Comparison of ENCODE assay signal across 8 cellular contexts in genomic region chr6:25278914-25279747, GRCh38. TPM values are rescaled to one million over a fixed set of nuclear protein-coding genes. Genes with fewer than 3 reads are reported as not detected.
DNase-seq lines count a peak whose midpoint lies in the region; ATAC-seq, FAIRE-seq and TF ChIP-seq lines count a peak whose summit lies in the region.

Gene CARMIL1 (plus strand): TSS chr6:25279374. CDS start chr6:25279796, 422 bp downstream.

- WGBS in H1 (ENCODE audit: extremely low coverage in 1 of 2, insufficient coverage in 1 of 2, insufficient read length in 1 of 2, insufficient replicate concordance in 2 of 2, low coverage in 1 of 2, low lambda C conversion rate in 2 of 2, missing lambda C conversion rate in 1 of 2), 2 experiments, result 0% methylated on average over 54 of the region's 81 CpGs; no CpG with 5 or more reads in 1 of the 2 experiments

- H3K36me3 Mint-ChIP-seq in CD8-positive, alpha-beta T cell, result peaks cover 3% of the 10 kb centered on the region

- peak within 1 kb of the TSS; percentile 88 for H3K27ac Mint-ChIP-seq in CD8-positive, alpha-beta T cell

- CTCF ChIA-PET in CD8-positive, alpha-beta T cell (lab: Charles Lee), result interaction anchor here (0.6 to 6.8 kb wide), 46 partner anchors 8 to 319 kb away, joined by 3 to 157 read pairs (median 4); no protein-coding TSS in a partner anchor
- CTCF ChIA-PET in H1 (lab: Charles Lee; ENCODE audit: partially characterized antibody), result interaction anchor here (0.6 to 3.1 kb wide), 39 partner anchors 8 to 326 kb away, joined by 3 to 38 read pairs (median 5); no protein-coding TSS in a partner anchor

- no peak within 1 kb of the TSS; the same call in 1 of the 2 replicates for H2BK15ac ChIP-seq in H1 (ENCODE audit: low read length)

- no peaks in the 10 kb centered on the region for H3K9me3 Mint-ChIP-seq in CD8-positive, alpha-beta T cell

- 0 out of 3 replicates have a peak, but pooled peaks of 1 of the 2 experiments have one; percentile 41 for TF ChIP-seq EP300 in H1 (IDR thresholded peaks at IDR 0.05; ENCODE audit: borderline replicate concordance in 1 of 2, low read depth in 2 of 2, low read length in 2 of 2)

- peaks cover 11% of the 10 kb centered on the region for H3K23me2 ChIP-seq in H1 (ENCODE audit: low read depth, low read length)

- H4K20me1 ChIP-seq in H1 (replicated peaks in 1 of 2; ENCODE audit: control insufficient read depth in 1 of 2, insufficient read depth in 2 of 2, low read length in 2 of 2), result no peaks in the 10 kb centered on the region

- H3K4ac ChIP-seq in H1 (replicated peaks; ENCODE audit: insufficient read length, low read depth, low read length), result peak within 1 kb of the TSS; percentile 46

- intact Hi-C loops in CD8-positive, alpha-beta T cell (cut with DNase I, micrococcal nuclease), result loop anchor here (1.0 to 2.0 kb wide), 6 partner anchors 14 to 278 kb away; no protein-coding TSS in a partner anchor

- H3K9ac ChIP-seq in H1 (replicated peaks in 1 of 4; ENCODE audit: extremely low read depth in 1 of 4, low read depth in 3 of 4, low read length in 3 of 4), result peak within 1 kb of the TSS; percentile 52 to 80 (median 65)

- peak; percentile 71 for ATAC-seq in CD8-positive, alpha-beta T cell
- ATAC-seq in GM19438 (IDR thresholded peaks at IDR 0.05; ENCODE audit: low read depth, unreplicated experiment) (peak; percentile 73), HG03571 (IDR thresholded peaks at IDR 0.05; ENCODE audit: unreplicated experiment) (peak; percentile 64)

- H2BK12ac ChIP-seq in H1 (ENCODE audit: low read depth, low read length), result no peak within 1 kb of the TSS

- H2BK20ac ChIP-seq in H1 (ENCODE audit: low read length), result no peak within 1 kb of the TSS

- no peak; a peak in 2 of 3 replicates for TF ChIP-seq POLR2A in H1 (IDR thresholded peaks at IDR 0.05; ENCODE audit: control extremely low read depth in 1 of 2, low read depth in 2 of 2, low read length in 2 of 2)

- H4K91ac ChIP-seq in H1 (replicated peaks; ENCODE audit: insufficient read length, low read length), result peak within 1 kb of the TSS; percentile 63

- peak; percentile 84 to 92 for TF ChIP-seq RAD21 in H1 (IDR thresholded peaks at IDR 0.05 in 1 of 2, conservative IDR thresholded peaks at IDR 0.05 in 1 of 2; ENCODE audit: low read depth in 2 of 2, low read length in 2 of 2)

- H3K14ac ChIP-seq in H1 (ENCODE audit: insufficient read length), result peak within 1 kb of the TSS; percentile 16

- H3K4me3 Mint-ChIP-seq in CD8-positive, alpha-beta T cell, result peak within 1 kb of the TSS; percentile 94

- H2BK5ac ChIP-seq in H1 (ENCODE audit: low read depth, low read length), result peak within 1 kb of the TSS; percentile 29; the same call in 1 of the 2 replicates

- H3K27me3 Mint-ChIP-seq in CD8-positive, alpha-beta T cell (ENCODE audit: low read depth), result peaks cover 3% of the 10 kb centered on the region

- peak within 1 kb of the TSS; percentile 89 for H2AFZ ChIP-seq in H1 (ENCODE audit: low read length)

- peak within 1 kb of the TSS; percentile 73 for H3K4me3 ChIP-seq in CD8-positive, alpha-beta T cell (ENCODE audit: low read depth, low read length)
- H3K4me3 ChIP-seq in H1 (ENCODE audit: extremely low read depth in 1 of 4, insufficient read depth in 2 of 4, low read depth in 3 of 4, low read length in 4 of 4), result peak within 1 kb of the TSS; percentile 91 to 95 (median 94)

- FAIRE-seq in H1 (lab: Jason Lieb, UNC), result no peak

- peak within 1 kb of the TSS; percentile 62 for H3K56ac ChIP-seq in H1 (replicated peaks; ENCODE audit: insufficient read length, low read depth, low read length)

- no peaks in the 10 kb centered on the region for H3K9me3 ChIP-seq in CD8-positive, alpha-beta T cell (ENCODE audit: low read length)
- H3K9me3 ChIP-seq in H1 (ENCODE audit: insufficient read depth in 2 of 2, low read depth in 1 of 2, low read length in 1 of 2), result no peaks in the 10 kb centered on the region

- DNase-seq in CD8-positive, alpha-beta T cell, result peak; percentile 28 to 82 (median 64)
- DNase-seq in NCI-H82 treated with DMSO at 0.1 percent for 48 hours (lab: John Stamatoyannopoulos, UW; ENCODE audit: unreplicated experiment) (peak; percentile 73), H1 (ENCODE audit: low read depth in 1 of 2, low spot score in 2 of 2) (peak; percentile 53 to 87), mesenteric fat pad (ENCODE audit: low spot score) (peak; percentile 93)
- DNase-seq in activated CD8-positive, alpha-beta memory T cell treated with anti-CD3 and anti-CD28 coated beads for 48 hours (ENCODE audit: low read depth in 2 of 3, low spot score in 2 of 3), result peak; percentile 42 to 51 (median 43)
- DNase-seq in stimulated activated CD8-positive, alpha-beta memory T cell treated with anti-CD3 and anti-CD28 coated beads, Interleukin-15, amount 100 ng/mL, for 1 hour (ENCODE audit: low read depth), result peak; percentile 30

- no peak within 1 kb of the TSS for H3K23ac ChIP-seq in H1 (ENCODE audit: insufficient read length)

- no peaks in the 10 kb centered on the region for H3K27me3 ChIP-seq in CD8-positive, alpha-beta T cell (ENCODE audit: insufficient read depth, low read length)
- H3K27me3 ChIP-seq in H1 (replicated peaks in 1 of 4; ENCODE audit: control insufficient read depth in 3 of 4, extremely low read depth in 1 of 4, insufficient read depth in 3 of 4, low read length in 3 of 4), result no peaks in the 10 kb centered on the region

- H3K4me1 ChIP-seq in CD8-positive, alpha-beta T cell (ENCODE audit: insufficient read depth, low read length), result peaks cover 18% of the 10 kb centered on the region
- peaks cover 4 to 9% (median 6%) of the 10 kb centered on the region in 4 experiments; a peak in 6 of 7 replicates for H3K4me1 ChIP-seq in H1 (replicated peaks in 1 of 4; ENCODE audit: control insufficient read depth in 3 of 4, insufficient read depth in 4 of 4, low read length in 3 of 4)

- peak within 1 kb of the TSS; percentile 42; the same call in 1 of the 2 replicates for H4K8ac ChIP-seq in H1 (ENCODE audit: extremely low read depth, insufficient read depth, low read length)

- peak within 1 kb of the TSS; percentile 54 for H3K27ac ChIP-seq in CD8-positive, alpha-beta T cell (ENCODE audit: low read depth, low read length)
- peak within 1 kb of the TSS; percentile 58; the same call in 1 of the 2 replicates for H3K27ac ChIP-seq in H1 (ENCODE audit: low read depth, low read length)

- no peak within 1 kb of the TSS for H2AK5ac ChIP-seq in H1 (ENCODE audit: low read depth, low read length)

- H3K4me2 ChIP-seq in H1 (ENCODE audit: insufficient read depth in 1 of 2, low read depth in 2 of 2, low read length in 2 of 2), result peak within 1 kb of the TSS; percentile 90 to 99

- TF ChIP-seq CTCF in CD8-positive, alpha-beta T cell (IDR thresholded peaks at IDR 0.05), result peak; percentile 65
- TF ChIP-seq CTCF in H1 (IDR thresholded peaks at IDR 0.05; ENCODE audit: control extremely low read depth in 1 of 3, insufficient read depth in 1 of 3, low read depth in 1 of 3, low read length in 3 of 3), result peak; percentile 53 to 87 (median 64)

- H3K18ac ChIP-seq in H1 (ENCODE audit: extremely low read depth, low read length), result peak within 1 kb of the TSS; percentile 57

- H3K4me1 Mint-ChIP-seq in CD8-positive, alpha-beta T cell (ENCODE audit: low read depth), result peaks cover 37% of the 10 kb centered on the region

- H3K79me1 ChIP-seq in H1 (ENCODE audit: low read depth, low read length), result peaks cover 4% of the 10 kb centered on the region; the same call in 1 of the 2 replicates

- H2BK120ac ChIP-seq in H1 (replicated peaks; ENCODE audit: low read depth, low read length), result peak within 1 kb of the TSS; percentile 25

- no peaks in the 10 kb centered on the region for H3K36me3 ChIP-seq in CD8-positive, alpha-beta T cell (ENCODE audit: insufficient read depth, low read length)
- H3K36me3 ChIP-seq in H1 (ENCODE audit: control insufficient read depth in 2 of 4, insufficient read depth in 4 of 4, low read length in 3 of 4), result no peaks in the 10 kb centered on the region

- H4K5ac ChIP-seq in H1 (ENCODE audit: insufficient read length, low read depth, low read length), result peak within 1 kb of the TSS; percentile 87

- POLR2A ChIA-PET in CD8-positive, alpha-beta T cell (lab: Charles Lee), result interaction anchor here (0.6 to 2.9 kb wide), 15 partner anchors 8 to 299 kb away, joined by 3 to 20 read pairs (median 3); no protein-coding TSS in a partner anchor
- POLR2A ChIA-PET in H1 (lab: Charles Lee; ENCODE audit: partially characterized antibody), result interaction anchor here (0.7 to 2.8 kb wide), 13 partner anchors 9 to 273 kb away, joined by 3 to 10 read pairs (median 3); no protein-coding TSS in a partner anchor

- peaks cover 3 to 41% of the 10 kb centered on the region in 2 experiments; a peak in 3 of 4 replicates for H3K79me2 ChIP-seq in H1 (ENCODE audit: control insufficient read depth in 1 of 2, insufficient read depth in 2 of 2, low read length in 2 of 2)

TF ChIP-seq in H1, 55 proteins besides CTCF, POLR2A, EP300 and RAD21 (continues in another document):
- TF ChIP-seq YY1 (IDR thresholded peaks at IDR 0.05; ENCODE audit: low read depth, low read length) (no peak), RNF2 (IDR thresholded peaks at IDR 0.05; ENCODE audit: borderline replicate concordance, low read depth, low read length, missing control alignments, poor library complexity, severe bottlenecking) (no peak), TBP (IDR thresholded peaks at IDR 0.05; ENCODE audit: low read depth, low read length) (peak; percentile 48; the same call in 1 of the 2 replicates), HDAC2 (IDR thresholded peaks at IDR 0.05; ENCODE audit: borderline replicate concordance in 1 of 2, low read depth in 2 of 2, low read length in 2 of 2) (0 out of 4 replicates have a peak, but pooled peaks of 1 of the 2 experiments have one; percentile 13), SAP30 (IDR thresholded peaks at IDR 0.05; ENCODE audit: insufficient read depth, insufficient replicate concordance, low read length) (no peak), RBBP5 (IDR thresholded peaks at IDR 0.05; ENCODE audit: borderline replicate concordance, low read depth, low read length) (no peak; the same call in 1 of the 2 replicates), BRCA1 (IDR thresholded peaks at IDR 0.05; ENCODE audit: low read depth, low read length) (peak; percentile 73), EGR1 (IDR thresholded peaks at IDR 0.05; ENCODE audit: borderline replicate concordance, low read depth, low read length) (peak; percentile 42; the same call in 1 of the 2 replicates)

RNA-seq across cellular contexts. Expression of gene CARMIL1, which starts in this region (rescaled TPM):
- total RNA-seq in CD8-positive, alpha-beta T cell, result 1 to 10 TPM; 5.0 to 6.1 TPM
- total RNA-seq in H1 (2021; fragmentation: NEBNext Ultra II Directional; extraction: Animal tissue kit (Norgen Biotek cat#: 25700)), result 39.0 and 40.4 TPM in 2 replicates
- polyA plus RNA-seq in H1 (2011; rRNA removed), result 10.7 and 20.3 TPM in 2 replicates
- 16.5 TPM for polyA plus RNA-seq in H1 (2011; cell fraction: cytosol; rRNA removed)
- 9.9 TPM for polyA plus RNA-seq in H1 (2011; cell fraction: nucleus; rRNA removed)
- polyA plus RNA-seq in H1 (2012, experiment 1 of 2), result 19.1 to 39.0 TPM (median 24.0 TPM) in 4 replicates
- 4.7 TPM for polyA plus RNA-seq in H1 (2012, experiment 2 of 2)
- polyA plus RNA-seq in H1 (2013, experiment 1 of 2), result 22.8 TPM
- polyA plus RNA-seq in H1 (2013, experiment 2 of 2), result 22.6 TPM
- polyA minus RNA-seq in H1 (2011; rRNA and poly(A)+ RNA removed), result 25.0 and 40.8 TPM in 2 replicates
- polyA minus RNA-seq in H1 (2011; cell fraction: cytosol; rRNA and poly(A)+ RNA removed), result 23.8 TPM
- polyA minus RNA-seq in H1 (2011; cell fraction: nucleus; rRNA and poly(A)+ RNA removed), result 34.7 TPM
- 10.3 TPM for total RNA-seq in mesenteric fat pad

Comparison
In these comparisons a context has a peak if more than half of its experiments do, and no peak if none do; other contexts are left out.
1. Peak in every context shown above with its lines: DNase-seq, ATAC-seq, H3K4me3 ChIP-seq and H3K27ac ChIP-seq.
2. DNase-seq: peak in every context shown above with its lines; median percentile 93 in mesenteric fat pad; 73 in NCI-H82 treated with DMSO at 0.1 percent for 48 hours; 70 in H1; 64 in CD8-positive, alpha-beta T cell; 43 in activated CD8-positive, alpha-beta memory T cell treated with anti-CD3 and anti-CD28 coated beads for 48 hours; 30 in stimulated activated CD8-positive, alpha-beta memory T cell treated with anti-CD3 and anti-CD28 coated beads, Interleukin-15, amount 100 ng/mL, for 1 hour.